In genomic region chr1:54404939-54405880, GRCh38 we compare ENCODE assay signal across 8 cellular contexts. TPM values are rescaled to one million over a fixed set of nuclear protein-coding genes. Genes with fewer than 3 reads are reported as not detected.
DNase-seq lines count a peak whose midpoint lies in the region; ATAC-seq and TF ChIP-seq lines count a peak whose summit lies in the region.

No MANE protein-coding gene starts in this region.

- CTCF ChIA-PET in HEK293 (lab: Yijun Ruan, JAX) = interaction anchor here (0.7 to 2.6 kb wide), 2 partner anchors 9 to 84 kb away, joined by 4 to 13 read pairs; no protein-coding TSS in a partner anchor
- CTCF ChIA-PET in activated CD4-positive, alpha-beta memory T cell treated with anti-CD3 and anti-CD28 coated beads, Interleukin-2, amount 10 ng/mL, durations not matched to agents 7 days and 5 days (lab: Charles Lee) = interaction anchor here (1.3 to 6.7 kb wide), 2 partner anchors 14 to 82 kb away, joined by 3 to 104 read pairs; no protein-coding TSS in a partner anchor

- H3K27ac Mint-ChIP-seq in CD14-positive monocyte = no peak overlapping the region
- H3K27ac Mint-ChIP-seq in activated CD4-positive, alpha-beta memory T cell treated with anti-CD3 and anti-CD28 coated beads, Interleukin-2, amount 10 ng/mL, durations not matched to agents 7 days and 5 days = peak overlapping the region; percentile 11

- no peak for TF ChIP-seq POLR2A in ovary (IDR thresholded peaks at IDR 0.05)

- no peak for TF ChIP-seq EP300 in ovary (IDR thresholded peaks at IDR 0.05)

- H3K27ac ChIP-seq in HEK293 (ENCODE audit: extremely low read depth, low read depth, low read length) = no peak overlapping the region; the same call in 1 of the 2 replicates
- H3K27ac ChIP-seq in foreskin keratinocyte = no peak overlapping the region
- H3K27ac ChIP-seq in ovary = peak overlapping the region; percentile 68 to 73

- WGBS in ovary, 3 donors = 0 to 1% (median 1%) methylated on average over 46 to 89 of the region's 91 CpGs

- H3K36me3 ChIP-seq in HEK293 (ENCODE audit: control insufficient read depth in 2 of 2, insufficient read depth in 1 of 2, low read length in 2 of 2) (peaks cover 6 to 31% of the 10 kb centered on the region in 2 experiments; a peak in 1 of 3 replicates), ovary (no peaks in the 10 kb centered on the region)

- ATAC-seq in foreskin keratinocyte (no peak), HG02970 (IDR thresholded peaks at IDR 0.05; ENCODE audit: low FRiP score, unreplicated experiment) (no peak)

- TF ChIP-seq CTCF in CD14-positive monocyte (IDR thresholded peaks at IDR 0.05) (no peak), HEK293 (tag by site-specific recombination; IDR thresholded peaks at IDR 0.05) (peak; percentile 71), foreskin keratinocyte (conservative IDR thresholded peaks at IDR 0.05) (peak; percentile 7), ovary (IDR thresholded peaks at IDR 0.05) (peak in 1 of 3 donors; percentile 22)

- DNase-seq in CD14-positive monocyte (ENCODE audit: low spot score) (no peak), foreskin keratinocyte (no peak), ovary (peak in 4 of 5 donors; percentile 33 to 62 (median 54)), HPDE6-E6E7 (ENCODE audit: extremely low spot score) (no peak), SW 1271 (lab: John Stamatoyannopoulos, UW) (no peak)
- no peak for DNase-seq in activated CD4-positive, alpha-beta memory T cell treated with anti-CD3 and anti-CD28 coated beads, Interleukin-2, amount 10 ng/mL, durations not matched to agents 7 days and 5 days

- H3K4me3 Mint-ChIP-seq in CD14-positive monocyte = peak overlapping the region; percentile 86 to 89
- H3K4me3 Mint-ChIP-seq in activated CD4-positive, alpha-beta memory T cell treated with anti-CD3 and anti-CD28 coated beads, Interleukin-2, amount 10 ng/mL, durations not matched to agents 7 days and 5 days = peak overlapping the region; percentile 79

- intact Hi-C loops in CD14-positive monocyte (cut with micrococcal nuclease) = loop anchor here (2.0 to 10.0 kb wide), 5 partner anchors 180 to 458 kb away; partner anchors contain the start of genes PARS2 (in 2 of the 2), IFT25 (in 1 of the 2), LRRC42 (in 1 of the 2) and TCEANC2 (in 1 of the 2)
- intact Hi-C loops in ovary (cut with DNase I) = loop anchor here (1.0 to 10.0 kb wide), 10 partner anchors 53 to 340 kb away; no protein-coding TSS in a partner anchor

- peaks cover 0 to 2% (median 0%) of the 10 kb centered on the region in 7 donors for H3K9me3 Mint-ChIP-seq in CD14-positive monocyte
- no peaks in the 10 kb centered on the region for H3K9me3 Mint-ChIP-seq in activated CD4-positive, alpha-beta memory T cell treated with anti-CD3 and anti-CD28 coated beads, Interleukin-2, amount 10 ng/mL, durations not matched to agents 7 days and 5 days

- H3K4me1 Mint-ChIP-seq in CD14-positive monocyte = peaks cover 61% of the 10 kb centered on the region
- peaks cover 72% of the 10 kb centered on the region for H3K4me1 Mint-ChIP-seq in activated CD4-positive, alpha-beta memory T cell treated with anti-CD3 and anti-CD28 coated beads, Interleukin-2, amount 10 ng/mL, durations not matched to agents 7 days and 5 days

- H3K9me3 ChIP-seq in HEK293 (ENCODE audit: control insufficient read depth, insufficient read depth, low read depth, low read length) (no peaks in the 10 kb centered on the region), ovary (no peaks in the 10 kb centered on the region)

- peaks cover 16% of the 10 kb centered on the region for H3K4me1 ChIP-seq in HEK293 (ENCODE audit: control insufficient read depth, insufficient read depth, low read length)
- peaks cover 24% of the 10 kb centered on the region for H3K4me1 ChIP-seq in foreskin keratinocyte
- peaks cover 28% of the 10 kb centered on the region for H3K4me1 ChIP-seq in ovary (ENCODE audit: insufficient read depth)

- H3K4me3 ChIP-seq in HEK293 (ENCODE audit: low read depth, low read length) = peak overlapping the region; percentile 57
- peak overlapping the region; percentile 98 for H3K4me3 ChIP-seq in ovary

- peaks cover 8 to 13% (median 11%) of the 10 kb centered on the region in 3 donors for H3K27me3 Mint-ChIP-seq in CD14-positive monocyte (ENCODE audit: low read depth in 3 of 3)
- no peaks in the 10 kb centered on the region for H3K27me3 Mint-ChIP-seq in activated CD4-positive, alpha-beta memory T cell treated with anti-CD3 and anti-CD28 coated beads, Interleukin-2, amount 10 ng/mL, durations not matched to agents 7 days and 5 days

- POLR2A ChIA-PET in HEK293 (lab: Yijun Ruan, JAX) = no interaction called here
- POLR2A ChIA-PET in activated CD4-positive, alpha-beta memory T cell treated with anti-CD3 and anti-CD28 coated beads, Interleukin-2, amount 10 ng/mL, durations not matched to agents 7 days and 5 days (lab: Charles Lee) = interaction anchor here (2.5 kb wide), 1 partner anchor 83 kb away, joined by 60 read pairs; no protein-coding TSS in a partner anchor

- H3K36me3 Mint-ChIP-seq in CD14-positive monocyte = peaks cover 35 to 42% of the 10 kb centered on the region in 2 donors
- peaks cover 43% of the 10 kb centered on the region for H3K36me3 Mint-ChIP-seq in activated CD4-positive, alpha-beta memory T cell treated with anti-CD3 and anti-CD28 coated beads, Interleukin-2, amount 10 ng/mL, durations not matched to agents 7 days and 5 days (ENCODE audit: low read depth)

- H3K27me3 ChIP-seq in foreskin keratinocyte (no peaks in the 10 kb centered on the region), ovary (no peaks in the 10 kb centered on the region)

TF ChIP-seq in HEK293, 187 proteins besides CTCF, POLR2A, EP300 and RAD21 (continues in another document):
- TF ChIP-seq ZSCAN4 (tag by site-specific recombination; IDR thresholded peaks at IDR 0.05) (no peak), HIC1 (tag by site-specific recombination; IDR thresholded peaks at IDR 0.05) (peak; percentile 77), SETDB1 (IDR thresholded peaks at IDR 0.05; ENCODE audit: insufficient read length, low read length) (no peak), MEIS1 (CRISPR knock-in tag; IDR thresholded peaks at IDR 0.05; ENCODE audit: borderline replicate concordance) (no peak), SP2 (tag by site-specific recombination; IDR thresholded peaks at IDR 0.05) (no peak; the same call in 1 of the 2 replicates), ZNF398 (tag by site-specific recombination; IDR thresholded peaks at IDR 0.05) (peak; percentile 49), ZNF16 (tag by site-specific recombination; IDR thresholded peaks at IDR 0.05; ENCODE audit: low read depth) (no peak), ZNF768 (tag by site-specific recombination; IDR thresholded peaks at IDR 0.05) (no peak), ZIC2 (tag by site-specific recombination; IDR thresholded peaks at IDR 0.05) (peak; percentile 51; the same call in 1 of the 2 replicates), ZNF426 (tag by site-specific recombination; IDR thresholded peaks at IDR 0.05) (no peak), IKZF3 (tag by site-specific recombination; IDR thresholded peaks at IDR 0.05) (no peak), ZFP37 (tag by site-specific recombination; IDR thresholded peaks at IDR 0.05) (no peak), ZNF677 (tag by site-specific recombination; IDR thresholded peaks at IDR 0.05) (no peak)

RNA-seq across cellular contexts. Expression of gene SSBP3, which starts 1.0 kb away (rescaled TPM):
- polyA plus RNA-seq in CD14-positive monocyte = 1 to 10 TPM; 4.1 to 4.3 TPM
- total RNA-seq in activated CD4-positive, alpha-beta memory T cell treated with anti-CD3 and anti-CD28 coated beads, Interleukin-2, amount 10 ng/mL, durations not matched to agents 7 days and 5 days = 10 to 100 TPM; 90.0 TPM
- total RNA-seq in foreskin keratinocyte = 12.7 and 14.9 TPM in 2 replicates
- 13.3 and 17.0 TPM in 2 replicates for polyA plus RNA-seq in foreskin keratinocyte
- total RNA-seq in ovary = 100 to 1,000 TPM in 5 of 7 donors, 10 to 100 TPM in 2; 41.2 to 247 (median 143) TPM
- 100 to 1,000 TPM; 156 to 200 TPM for polyA plus RNA-seq in ovary

Comparison
In these comparisons a context has a peak if more than half of its experiments do, and no peak if none do; other contexts are left out.
1. DNase-seq: peak in ovary (4 of 5); none in CD14-positive monocyte (single experiment), activated CD4-positive, alpha-beta memory T cell treated with anti-CD3 and anti-CD28 coated beads, Interleukin-2, amount 10 ng/mL, durations not matched to agents 7 days and 5 days (single experiment), foreskin keratinocyte (0 of 2), HPDE6-E6E7 (single experiment) and SW 1271 (0 of 2).
2. H3K27ac ChIP-seq: peak in ovary (2 of 2); none in HEK293 (single experiment) and foreskin keratinocyte (single experiment).